ENCODE assay signal across 5 cellular contexts in genomic region chr6:16931079-16931478, GRCh38.
DNase-seq lines count a peak whose midpoint lies in the region; ATAC-seq, FAIRE-seq and TF ChIP-seq lines count a peak whose summit lies in the region.
"Not testable (repeated sequence)": the region's sequence is repeated elsewhere in the genome, so short reads cannot be mapped to it uniquely, and the experiment has no call there.

No MANE protein-coding gene starts in this region.

- H4K5ac ChIP-seq in IMR-90 (ENCODE audit: low read depth, low read length) = not testable (repeated sequence)

- not testable (repeated sequence) for H2BK120ac ChIP-seq in IMR-90 (ENCODE audit: low read depth, low read length)

- TF ChIP-seq EP300 in K562 (IDR thresholded peaks at IDR 0.05; ENCODE audit: low read length) = not testable (repeated sequence)

- not testable (repeated sequence) for ATAC-seq in IMR-90 (ENCODE audit: low read depth); K562

- not testable (repeated sequence) for H3K9me3 ChIP-seq in HEK293 (ENCODE audit: control insufficient read depth, insufficient read depth, low read depth, low read length); IMR-90 (ENCODE audit: control insufficient read depth, insufficient read depth, low read length); SK-N-MC (ENCODE audit: low read depth, low read length); K562 (replicated peaks; ENCODE audit: control insufficient read depth, insufficient read depth, low read depth, low read length)

- not testable (repeated sequence) for FAIRE-seq in K562 (lab: Jason Lieb, UNC)

- in situ Hi-C loops in IMR-90 (cut with MboI; ENCODE audit: low sequenced_read_pairs); K562 (cut with MboI): not testable (repeated sequence)

- not testable (repeated sequence) for H2AK9ac ChIP-seq in IMR-90 (replicated peaks; ENCODE audit: low read depth, low read length, poor library complexity)

- H3K27me3 ChIP-seq in IMR-90 (ENCODE audit: control insufficient read depth, insufficient read depth, low read length); K562 (ENCODE audit: control insufficient read depth in 2 of 2, insufficient read depth in 2 of 2, low read length in 2 of 2): not testable (repeated sequence)

- not testable (repeated sequence) for H3K23ac ChIP-seq in IMR-90 (ENCODE audit: low read depth, low read length)

- not testable (repeated sequence) for H2BK15ac ChIP-seq in IMR-90 (ENCODE audit: low read depth, low read length)

- not testable (repeated sequence) for H2BK5ac ChIP-seq in IMR-90 (ENCODE audit: low read depth, low read length, poor library complexity, severe bottlenecking)

- H3K36me3 ChIP-seq in HEK293 (ENCODE audit: control insufficient read depth in 2 of 2, insufficient read depth in 1 of 2, low read length in 2 of 2); IMR-90 (ENCODE audit: control insufficient read depth, insufficient read depth, low read length); SK-N-MC (ENCODE audit: insufficient read depth, low read length); K562 (ENCODE audit: control insufficient read depth, insufficient read depth, low read length): not testable (repeated sequence)

- peak overlapping the region; percentile 47; the same call in 1 of the 2 replicates for H2BK20ac ChIP-seq in IMR-90 (ENCODE audit: low read depth, low read length)

- H3K56ac ChIP-seq in IMR-90 (ENCODE audit: extremely low read depth, insufficient read depth, low read length) = not testable (repeated sequence)

- not testable (repeated sequence) for H3K4me2 ChIP-seq in IMR-90 (ENCODE audit: low read depth, low read length); K562 (ENCODE audit: insufficient read depth, low read length)

- H4K8ac ChIP-seq in IMR-90 (ENCODE audit: low read depth in 2 of 2, low read length in 2 of 2) = not testable (repeated sequence)

- DNase-seq in IMR-90; SK-N-MC (ENCODE audit: low read depth, low spot score); K562 (ENCODE audit: extremely low read depth in 1 of 4, low spot score in 3 of 4): not testable (repeated sequence)
- peak; percentile 19 for DNase-seq in NCI-H82 (lab: John Stamatoyannopoulos, UW)

- not testable (repeated sequence) for H3K14ac ChIP-seq in IMR-90 (replicated peaks; ENCODE audit: low read depth, low read length)

- dilution Hi-C loops in IMR-90 (cut with HindIII; ENCODE audit: low sequenced_read_pairs, unreplicated experiment) = not testable (repeated sequence)

- H3K79me2 ChIP-seq in K562 (ENCODE audit: control insufficient read depth, insufficient read depth, low read length) = not testable (repeated sequence)

- not testable (repeated sequence) for H2AK5ac ChIP-seq in IMR-90 (ENCODE audit: low read depth, low read length)

- TF ChIP-seq POLR2A in IMR-90 (IDR thresholded peaks at IDR 0.05; ENCODE audit: low read depth, low read length); K562 (conservative IDR thresholded peaks at IDR 0.05): not testable (repeated sequence)

- not testable (repeated sequence) for H3K9ac ChIP-seq in IMR-90 (ENCODE audit: low read depth, low read length); SK-N-MC (ENCODE audit: insufficient read length); K562 (ENCODE audit: insufficient read depth in 1 of 2, low read depth in 2 of 2, low read length in 2 of 2)

- not testable (repeated sequence) for H3K4ac ChIP-seq in IMR-90 (ENCODE audit: low read depth, low read length)

- CTCF ChIA-PET in HEK293 (lab: Yijun Ruan, JAX) (interaction anchor here (0.6 to 2.1 kb wide), 3 partner anchors 18 to 163 kb away, joined by 3 to 6 read pairs (median 3); no protein-coding TSS in a partner anchor), IMR-90 (lab: Yijun Ruan, JAX) (interaction anchor here (0.6 kb wide), 2 partner anchors 164 to 260 kb away, joined by 3 read pairs; no protein-coding TSS in a partner anchor)
- CTCF ChIA-PET in K562 (lab: Yijun Ruan, JAX; ENCODE audit: low intra/inter-chr PET ratio) = not testable (repeated sequence)

- not testable (repeated sequence) for H3K79me1 ChIP-seq in IMR-90 (ENCODE audit: low read depth in 1 of 2, low read length in 2 of 2)

- peak overlapping the region; percentile 91 for H3K18ac ChIP-seq in IMR-90 (ENCODE audit: low read depth, low read length)

- not testable (repeated sequence) for H3K27ac ChIP-seq in HEK293 (ENCODE audit: extremely low read depth, low read depth, low read length); IMR-90 (ENCODE audit: insufficient read depth, low read length); K562 (ENCODE audit: extremely low read depth, low read depth, low read length)
- peak overlapping the region; percentile 99 for H3K27ac ChIP-seq in SK-N-MC

- not testable (repeated sequence) for H2AFZ ChIP-seq in IMR-90 (replicated peaks; ENCODE audit: low read length, poor library complexity); K562 (ENCODE audit: low read depth, low read length)

- not testable (repeated sequence) for TF ChIP-seq CTCF in HEK293 (tag by site-specific recombination; IDR thresholded peaks at IDR 0.05); IMR-90 (conservative IDR thresholded peaks at IDR 0.05; ENCODE audit: low read depth, low read length); K562 (IDR thresholded peaks at IDR 0.05 in 2 of 3, conservative IDR thresholded peaks at IDR 0.05 in 1 of 3; ENCODE audit: insufficient read depth in 2 of 3, low read depth in 1 of 3, low read length in 3 of 3)

- intact Hi-C loops in IMR-90 (cut with micrococcal nuclease); K562 (cut with micrococcal nuclease): not testable (repeated sequence)

- TF ChIP-seq RAD21 in IMR-90 (IDR thresholded peaks at IDR 0.05; ENCODE audit: low read length); K562 (CRISPR knock-in tag; conservative IDR thresholded peaks at IDR 0.05 in 1 of 2, IDR thresholded peaks at IDR 0.05 in 1 of 2): not testable (repeated sequence)

- H4K91ac ChIP-seq in IMR-90 (ENCODE audit: insufficient read depth, low read depth, low read length) = not testable (repeated sequence)

- not testable (repeated sequence) for H3K9me1 ChIP-seq in IMR-90 (ENCODE audit: insufficient read depth, low read length); K562 (ENCODE audit: control insufficient read depth, insufficient read depth, low read length)

- H3K4me1 ChIP-seq in HEK293 (ENCODE audit: control insufficient read depth, insufficient read depth, low read length); IMR-90 (ENCODE audit: control insufficient read depth, insufficient read depth, low read length); K562 (replicated peaks in 1 of 2; ENCODE audit: control insufficient read depth in 2 of 2, insufficient read depth in 2 of 2, low read length in 2 of 2): not testable (repeated sequence)

- not testable (repeated sequence) for H3K4me3 ChIP-seq in HEK293 (ENCODE audit: low read depth, low read length); IMR-90 (ENCODE audit: insufficient read depth, low read depth, low read length); SK-N-MC; K562

- BruUV-seq in IMR-90 (replicated peaks; lab: Mats Ljungman, UMichigan); K562 (replicated peaks; lab: Mats Ljungman, UMichigan): not testable (repeated sequence)

- H4K20me1 ChIP-seq in IMR-90 (ENCODE audit: insufficient read depth, low read length); K562 (replicated peaks; ENCODE audit: control insufficient read depth, insufficient read depth, low read length): not testable (repeated sequence)

- POLR2A ChIA-PET in HEK293 (lab: Yijun Ruan, JAX); K562 (lab: Yijun Ruan, JAX): not testable (repeated sequence)
- POLR2A ChIA-PET in IMR-90 (lab: Charles Lee; ENCODE audit: unreplicated experiment) = interaction anchor here (0.6 to 0.7 kb wide), 2 partner anchors 22 to 24 kb away, joined by 3 to 6 read pairs; no protein-coding TSS in a partner anchor

TF ChIP-seq in HEK293, 187 proteins besides CTCF, POLR2A, EP300 and RAD21:
- TF ChIP-seq ZNF146 (tag by site-specific recombination; IDR thresholded peaks at IDR 0.05) = peak; percentile 81
TF ChIP-seq in HEK293: peak in this region for 1; not testable (repeated sequence) for 186.

TF ChIP-seq in K562, 482 proteins besides CTCF, POLR2A, EP300 and RAD21:
- TF ChIP-seq ZNF146 (CRISPR knock-in tag; IDR thresholded peaks at IDR 0.05; ENCODE audit: unreplicated experiment) = peak; percentile 55
